ENCODE assay signal across 1 cellular context in the genomic region with DNA sequence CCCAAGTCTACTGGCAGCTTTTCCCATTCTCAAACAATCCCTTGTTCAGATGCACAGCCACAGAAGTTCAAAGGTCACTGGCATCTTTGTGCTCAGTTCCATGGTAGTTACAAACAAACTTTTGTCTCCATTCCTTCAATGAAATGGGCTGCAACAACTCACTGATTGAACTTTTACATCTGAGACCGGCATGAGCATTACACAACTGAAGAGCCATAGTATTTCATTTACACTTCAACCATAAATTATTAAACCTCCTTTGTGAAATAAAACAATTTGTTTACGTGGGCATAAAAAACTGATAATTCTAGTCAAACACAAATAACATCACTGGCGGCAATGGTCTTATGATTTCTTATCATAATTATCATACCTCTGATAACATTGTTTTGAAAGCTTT.
TF ChIP-seq lines count a peak whose summit lies in the region.

No MANE protein-coding gene starts in this region.

TF ChIP-seq in HepG2, 621 proteins besides CTCF, POLR2A, EP300 and RAD21 (continued from another document):
- TF ChIP-seq, protein P1, sequence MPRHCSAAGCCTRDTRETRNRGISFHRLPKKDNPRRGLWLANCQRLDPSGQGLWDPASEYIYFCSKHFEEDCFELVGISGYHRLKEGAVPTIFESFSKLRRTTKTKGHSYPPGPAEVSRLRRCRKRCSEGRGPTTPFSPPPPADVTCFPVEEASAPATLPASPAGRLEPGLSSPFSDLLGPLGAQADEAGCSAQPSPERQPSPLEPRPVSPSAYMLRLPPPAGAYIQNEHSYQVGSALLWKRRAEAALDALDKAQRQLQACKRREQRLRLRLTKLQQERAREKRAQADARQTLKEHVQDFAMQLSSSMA (CRISPR knock-in tag; IDR thresholded peaks at IDR 0.05) = no peak
- TF ChIP-seq, protein P2, sequence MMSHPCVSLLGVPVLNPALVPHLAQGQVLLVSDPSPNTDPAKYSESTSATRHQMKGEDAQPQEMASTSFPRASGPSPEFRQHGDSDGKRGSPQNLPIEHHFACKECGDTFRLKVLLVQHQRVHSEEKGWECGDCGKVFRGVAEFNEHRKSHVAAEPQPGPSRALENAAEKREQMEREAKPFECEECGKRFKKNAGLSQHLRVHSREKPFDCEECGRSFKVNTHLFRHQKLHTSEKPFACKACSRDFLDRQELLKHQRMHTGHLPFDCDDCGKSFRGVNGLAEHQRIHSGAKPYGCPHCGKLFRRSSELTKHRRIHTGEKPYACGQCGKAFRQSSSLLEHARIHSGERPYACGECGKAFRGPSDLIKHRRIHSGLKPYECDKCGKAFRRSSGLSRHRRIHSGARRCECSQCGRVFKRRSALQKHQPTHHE (CRISPR knock-in tag; IDR thresholded peaks at IDR 0.05; ENCODE audit: borderline replicate concordance) = no peak
- TF ChIP-seq ZFP90 (CRISPR knock-in tag; IDR thresholded peaks at IDR 0.05; ENCODE audit: borderline replicate concordance) (no peak), FOXA1 (IDR thresholded peaks at IDR 0.05) (no peak), FOXA1 (CRISPR knock-in tag; IDR thresholded peaks at IDR 0.05) (peak; percentile 25; the same call in 1 of the 2 replicates), MEIS2 (CRISPR knock-in tag; IDR thresholded peaks at IDR 0.05) (no peak), JUN (CRISPR knock-in tag; IDR thresholded peaks at IDR 0.05) (no peak), DNMT1 (CRISPR knock-in tag; IDR thresholded peaks at IDR 0.05) (no peak), ZNF12 (CRISPR knock-in tag; IDR thresholded peaks at IDR 0.05) (no peak), SMAD9 (CRISPR knock-in tag; IDR thresholded peaks at IDR 0.05) (no peak), U2AF2 (IDR thresholded peaks at IDR 0.05; ENCODE audit: low read depth, low read length) (no peak), SAP130 (CRISPR knock-in tag; IDR thresholded peaks at IDR 0.05; ENCODE audit: low read depth) (peak; percentile 70), ZNF296 (CRISPR knock-in tag; conservative IDR thresholded peaks at IDR 0.05) (no peak), ZFP62 (CRISPR knock-in tag; IDR thresholded peaks at IDR 0.05) (no peak), TCF7 (IDR thresholded peaks at IDR 0.05; ENCODE audit: low read depth) (peak; percentile 61), HOXA9 (CRISPR knock-in tag; IDR thresholded peaks at IDR 0.05; ENCODE audit: borderline replicate concordance) (no peak), PHF8 (CRISPR knock-in tag; IDR thresholded peaks at IDR 0.05) (no peak), ZFYVE20 (CRISPR knock-in tag; IDR thresholded peaks at IDR 0.05; ENCODE audit: borderline replicate concordance, low read depth) (no peak), ZNF530 (CRISPR knock-in tag; IDR thresholded peaks at IDR 0.05; ENCODE audit: low read depth) (no peak), MIER3 (CRISPR knock-in tag; IDR thresholded peaks at IDR 0.05; ENCODE audit: borderline replicate concordance) (peak; percentile 69; the same call in 1 of the 2 replicates), ZNF879 (CRISPR knock-in tag; IDR thresholded peaks at IDR 0.05) (no peak), GTF2F1 (IDR thresholded peaks at IDR 0.05; ENCODE audit: low read length) (no peak), ZNF766 (CRISPR knock-in tag; IDR thresholded peaks at IDR 0.05; ENCODE audit: borderline replicate concordance) (no peak), SUZ12 (IDR thresholded peaks at IDR 0.05; ENCODE audit: low read depth, low read length) (no peak), GLI4 (CRISPR knock-in tag; IDR thresholded peaks at IDR 0.05; ENCODE audit: borderline replicate concordance) (no peak)
- TF ChIP-seq, protein P3, sequence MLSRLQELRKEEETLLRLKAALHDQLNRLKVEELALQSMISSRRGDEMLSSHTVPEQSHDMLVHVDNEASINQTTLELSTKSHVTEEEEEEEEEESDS (CRISPR knock-in tag; IDR thresholded peaks at IDR 0.05; ENCODE audit: borderline replicate concordance) = no peak
- TF ChIP-seq, protein P4, sequence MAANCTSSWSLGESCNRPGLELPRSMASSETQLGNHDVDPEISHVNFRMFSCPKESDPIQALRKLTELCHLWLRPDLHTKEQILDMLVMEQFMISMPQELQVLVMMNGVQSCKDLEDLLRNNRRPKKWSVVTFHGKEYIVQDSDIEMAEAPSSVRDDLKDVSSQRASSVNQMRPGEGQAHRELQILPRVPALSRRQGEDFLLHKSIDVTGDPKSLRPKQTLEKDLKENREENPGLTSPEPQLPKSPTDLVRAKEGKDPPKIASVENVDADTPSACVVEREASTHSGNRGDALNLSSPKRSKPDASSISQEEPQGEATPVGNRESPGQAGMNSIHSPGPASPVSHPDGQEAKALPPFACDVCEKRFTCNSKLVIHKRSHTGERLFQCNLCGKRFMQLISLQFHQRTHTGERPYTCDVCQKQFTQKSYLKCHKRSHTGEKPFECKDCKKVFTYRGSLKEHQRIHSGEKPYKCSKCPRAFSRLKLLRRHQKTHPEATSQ (CRISPR knock-in tag; IDR thresholded peaks at IDR 0.05; ENCODE audit: borderline replicate concordance) = peak; percentile 66; the same call in 1 of the 2 replicates
- TF ChIP-seq, protein P5, sequence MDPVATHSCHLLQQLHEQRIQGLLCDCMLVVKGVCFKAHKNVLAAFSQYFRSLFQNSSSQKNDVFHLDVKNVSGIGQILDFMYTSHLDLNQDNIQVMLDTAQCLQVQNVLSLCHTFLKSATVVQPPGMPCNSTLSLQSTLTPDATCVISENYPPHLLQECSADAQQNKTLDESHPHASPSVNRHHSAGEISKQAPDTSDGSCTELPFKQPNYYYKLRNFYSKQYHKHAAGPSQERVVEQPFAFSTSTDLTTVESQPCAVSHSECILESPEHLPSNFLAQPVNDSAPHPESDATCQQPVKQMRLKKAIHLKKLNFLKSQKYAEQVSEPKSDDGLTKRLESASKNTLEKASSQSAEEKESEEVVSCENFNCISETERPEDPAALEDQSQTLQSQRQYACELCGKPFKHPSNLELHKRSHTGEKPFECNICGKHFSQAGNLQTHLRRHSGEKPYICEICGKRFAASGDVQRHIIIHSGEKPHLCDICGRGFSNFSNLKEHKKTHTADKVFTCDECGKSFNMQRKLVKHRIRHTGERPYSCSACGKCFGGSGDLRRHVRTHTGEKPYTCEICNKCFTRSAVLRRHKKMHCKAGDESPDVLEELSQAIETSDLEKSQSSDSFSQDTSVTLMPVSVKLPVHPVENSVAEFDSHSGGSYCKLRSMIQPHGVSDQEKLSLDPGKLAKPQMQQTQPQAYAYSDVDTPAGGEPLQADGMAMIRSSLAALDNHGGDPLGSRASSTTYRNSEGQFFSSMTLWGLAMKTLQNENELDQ (CRISPR knock-in tag; IDR thresholded peaks at IDR 0.05; ENCODE audit: borderline replicate concordance) = no peak
- TF ChIP-seq, protein P6, sequence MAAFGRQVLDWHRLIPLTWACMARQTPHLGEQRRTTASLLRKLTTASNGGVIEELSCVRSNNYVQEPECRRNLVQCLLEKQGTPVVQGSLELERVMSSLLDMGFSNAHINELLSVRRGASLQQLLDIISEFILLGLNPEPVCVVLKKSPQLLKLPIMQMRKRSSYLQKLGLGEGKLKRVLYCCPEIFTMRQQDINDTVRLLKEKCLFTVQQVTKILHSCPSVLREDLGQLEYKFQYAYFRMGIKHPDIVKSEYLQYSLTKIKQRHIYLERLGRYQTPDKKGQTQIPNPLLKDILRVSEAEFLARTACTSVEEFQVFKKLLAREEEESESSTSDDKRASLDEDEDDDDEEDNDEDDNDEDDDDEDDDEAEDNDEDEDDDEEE (CRISPR knock-in tag; IDR thresholded peaks at IDR 0.05) = no peak
- TF ChIP-seq, protein P7, sequence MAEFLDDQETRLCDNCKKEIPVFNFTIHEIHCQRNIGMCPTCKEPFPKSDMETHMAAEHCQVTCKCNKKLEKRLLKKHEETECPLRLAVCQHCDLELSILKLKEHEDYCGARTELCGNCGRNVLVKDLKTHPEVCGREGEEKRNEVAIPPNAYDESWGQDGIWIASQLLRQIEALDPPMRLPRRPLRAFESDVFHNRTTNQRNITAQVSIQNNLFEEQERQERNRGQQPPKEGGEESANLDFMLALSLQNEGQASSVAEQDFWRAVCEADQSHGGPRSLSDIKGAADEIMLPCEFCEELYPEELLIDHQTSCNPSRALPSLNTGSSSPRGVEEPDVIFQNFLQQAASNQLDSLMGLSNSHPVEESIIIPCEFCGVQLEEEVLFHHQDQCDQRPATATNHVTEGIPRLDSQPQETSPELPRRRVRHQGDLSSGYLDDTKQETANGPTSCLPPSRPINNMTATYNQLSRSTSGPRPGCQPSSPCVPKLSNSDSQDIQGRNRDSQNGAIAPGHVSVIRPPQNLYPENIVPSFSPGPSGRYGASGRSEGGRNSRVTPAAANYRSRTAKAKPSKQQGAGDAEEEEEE (CRISPR knock-in tag; IDR thresholded peaks at IDR 0.05; ENCODE audit: borderline replicate concordance) = no peak
- TF ChIP-seq, protein P8, sequence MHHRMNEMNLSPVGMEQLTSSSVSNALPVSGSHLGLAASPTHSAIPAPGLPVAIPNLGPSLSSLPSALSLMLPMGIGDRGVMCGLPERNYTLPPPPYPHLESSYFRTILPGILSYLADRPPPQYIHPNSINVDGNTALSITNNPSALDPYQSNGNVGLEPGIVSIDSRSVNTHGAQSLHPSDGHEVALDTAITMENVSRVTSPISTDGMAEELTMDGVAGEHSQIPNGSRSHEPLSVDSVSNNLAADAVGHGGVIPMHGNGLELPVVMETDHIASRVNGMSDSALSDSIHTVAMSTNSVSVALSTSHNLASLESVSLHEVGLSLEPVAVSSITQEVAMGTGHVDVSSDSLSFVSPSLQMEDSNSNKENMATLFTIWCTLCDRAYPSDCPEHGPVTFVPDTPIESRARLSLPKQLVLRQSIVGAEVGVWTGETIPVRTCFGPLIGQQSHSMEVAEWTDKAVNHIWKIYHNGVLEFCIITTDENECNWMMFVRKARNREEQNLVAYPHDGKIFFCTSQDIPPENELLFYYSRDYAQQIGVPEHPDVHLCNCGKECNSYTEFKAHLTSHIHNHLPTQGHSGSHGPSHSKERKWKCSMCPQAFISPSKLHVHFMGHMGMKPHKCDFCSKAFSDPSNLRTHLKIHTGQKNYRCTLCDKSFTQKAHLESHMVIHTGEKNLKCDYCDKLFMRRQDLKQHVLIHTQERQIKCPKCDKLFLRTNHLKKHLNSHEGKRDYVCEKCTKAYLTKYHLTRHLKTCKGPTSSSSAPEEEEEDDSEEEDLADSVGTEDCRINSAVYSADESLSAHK (CRISPR knock-in tag; IDR thresholded peaks at IDR 0.05; ENCODE audit: borderline replicate concordance) = no peak
